ENCODE assay signal across 8 cellular contexts in genomic region chr7:108613147-108613948, GRCh38. TPM values are rescaled to one million over a fixed set of nuclear protein-coding genes. Genes with fewer than 3 reads are reported as not detected.
DNase-seq lines count a peak whose midpoint lies in the region; ATAC-seq and TF ChIP-seq lines count a peak whose summit lies in the region.

No MANE protein-coding gene starts in this region.

- H3K9me3 ChIP-seq in T-helper 17 cell (ENCODE audit: control insufficient read depth, low read length, poor library complexity, severe bottlenecking) = no peaks in the 10 kb centered on the region

- no peak for DNase-seq in activated naive CD8-positive, alpha-beta T cell treated with anti-CD3 and anti-CD28 coated beads, Interleukin-2, amount 50 U/mL, for 24 hours
- no peak for DNase-seq in activated naive CD8-positive, alpha-beta T cell treated with anti-CD3 and anti-CD28 coated beads for 36 hours
- DNase-seq in HEK293T (ENCODE audit: extremely low spot score) (peak; percentile 22), NCI-H1092 treated with DMSO at 0.1 percent for 48 hours (lab: John Stamatoyannopoulos, UW) (peak; percentile 76), T-helper 17 cell (no peak), glomerular visceral epithelial cell (ENCODE audit: extremely low spot score) (peak; percentile 47)
- DNase-seq in stimulated activated naive B cell treated with anti-CD40 and anti-IgM and Interleukin-4, amounts not matched to agents 10 μg/mL and 1 μg/mL and 100 μg/mL, for 72 hours = no peak

- H3K9me3 Mint-ChIP-seq in activated naive CD8-positive, alpha-beta T cell treated with anti-CD3 and anti-CD28 coated beads, Interleukin-2, amount 50 U/mL, for 24 hours = no peaks in the 10 kb centered on the region
- H3K9me3 Mint-ChIP-seq in activated naive CD8-positive, alpha-beta T cell treated with anti-CD3 and anti-CD28 coated beads for 36 hours = no peaks in the 10 kb centered on the region
- H3K9me3 Mint-ChIP-seq in stimulated activated naive B cell treated with anti-CD40 and anti-IgM and Interleukin-4, amounts not matched to agents 10 μg/mL and 1 μg/mL and 100 μg/mL, for 72 hours = no peaks in the 10 kb centered on the region
- no peaks in the 10 kb centered on the region for H3K9me3 Mint-ChIP-seq in activated T-helper 17 cell treated with anti-CD3 and anti-CD28 coated beads, Interleukin-2, amount 50 U/mL, for 72 hours

- H3K27ac Mint-ChIP-seq in activated naive CD8-positive, alpha-beta T cell treated with anti-CD3 and anti-CD28 coated beads, Interleukin-2, amount 50 U/mL, for 24 hours = no peak overlapping the region
- H3K27ac Mint-ChIP-seq in activated naive CD8-positive, alpha-beta T cell treated with anti-CD3 and anti-CD28 coated beads for 36 hours = no peak overlapping the region
- no peak overlapping the region for H3K27ac Mint-ChIP-seq in T-helper 17 cell
- H3K27ac Mint-ChIP-seq in stimulated activated naive B cell treated with anti-CD40 and anti-IgM and Interleukin-4, amounts not matched to agents 10 μg/mL and 1 μg/mL and 100 μg/mL, for 72 hours = no peak overlapping the region
- no peak overlapping the region for H3K27ac Mint-ChIP-seq in activated T-helper 17 cell treated with anti-CD3 and anti-CD28 coated beads, Interleukin-2, amount 50 U/mL, for 72 hours

- H3K4me1 Mint-ChIP-seq in activated naive CD8-positive, alpha-beta T cell treated with anti-CD3 and anti-CD28 coated beads, Interleukin-2, amount 50 U/mL, for 24 hours = no peaks in the 10 kb centered on the region
- peaks cover 1% of the 10 kb centered on the region for H3K4me1 Mint-ChIP-seq in activated naive CD8-positive, alpha-beta T cell treated with anti-CD3 and anti-CD28 coated beads for 36 hours
- no peaks in the 10 kb centered on the region for H3K4me1 Mint-ChIP-seq in T-helper 17 cell
- H3K4me1 Mint-ChIP-seq in stimulated activated naive B cell treated with anti-CD40 and anti-IgM and Interleukin-4, amounts not matched to agents 10 μg/mL and 1 μg/mL and 100 μg/mL, for 72 hours = no peaks in the 10 kb centered on the region
- no peaks in the 10 kb centered on the region for H3K4me1 Mint-ChIP-seq in activated T-helper 17 cell treated with anti-CD3 and anti-CD28 coated beads, Interleukin-2, amount 50 U/mL, for 72 hours

- H3K4me3 Mint-ChIP-seq in activated naive CD8-positive, alpha-beta T cell treated with anti-CD3 and anti-CD28 coated beads, Interleukin-2, amount 50 U/mL, for 24 hours = no peak overlapping the region
- no peak overlapping the region for H3K4me3 Mint-ChIP-seq in activated naive CD8-positive, alpha-beta T cell treated with anti-CD3 and anti-CD28 coated beads for 36 hours
- no peak overlapping the region for H3K4me3 Mint-ChIP-seq in T-helper 17 cell
- H3K4me3 Mint-ChIP-seq in stimulated activated naive B cell treated with anti-CD40 and anti-IgM and Interleukin-4, amounts not matched to agents 10 μg/mL and 1 μg/mL and 100 μg/mL, for 72 hours = no peak overlapping the region
- H3K4me3 Mint-ChIP-seq in activated T-helper 17 cell treated with anti-CD3 and anti-CD28 coated beads, Interleukin-2, amount 50 U/mL, for 72 hours = no peak overlapping the region

- CTCF ChIA-PET in HEK293T (lab: Yijun Ruan, JAX) = no interaction called here

- H3K36me3 Mint-ChIP-seq in activated naive CD8-positive, alpha-beta T cell treated with anti-CD3 and anti-CD28 coated beads, Interleukin-2, amount 50 U/mL, for 24 hours (ENCODE audit: low read depth) = no peaks in the 10 kb centered on the region
- H3K36me3 Mint-ChIP-seq in activated naive CD8-positive, alpha-beta T cell treated with anti-CD3 and anti-CD28 coated beads for 36 hours = no peaks in the 10 kb centered on the region
- no peaks in the 10 kb centered on the region for H3K36me3 Mint-ChIP-seq in T-helper 17 cell (ENCODE audit: low read depth)
- H3K36me3 Mint-ChIP-seq in stimulated activated naive B cell treated with anti-CD40 and anti-IgM and Interleukin-4, amounts not matched to agents 10 μg/mL and 1 μg/mL and 100 μg/mL, for 72 hours = no peaks in the 10 kb centered on the region
- no peaks in the 10 kb centered on the region for H3K36me3 Mint-ChIP-seq in activated T-helper 17 cell treated with anti-CD3 and anti-CD28 coated beads, Interleukin-2, amount 50 U/mL, for 72 hours (ENCODE audit: low read depth)

- no peaks in the 10 kb centered on the region for H3K27me3 Mint-ChIP-seq in activated naive CD8-positive, alpha-beta T cell treated with anti-CD3 and anti-CD28 coated beads, Interleukin-2, amount 50 U/mL, for 24 hours
- H3K27me3 Mint-ChIP-seq in activated naive CD8-positive, alpha-beta T cell treated with anti-CD3 and anti-CD28 coated beads for 36 hours = peaks cover 3% of the 10 kb centered on the region
- peaks cover 8% of the 10 kb centered on the region for H3K27me3 Mint-ChIP-seq in T-helper 17 cell
- H3K27me3 Mint-ChIP-seq in stimulated activated naive B cell treated with anti-CD40 and anti-IgM and Interleukin-4, amounts not matched to agents 10 μg/mL and 1 μg/mL and 100 μg/mL, for 72 hours = peaks cover 5 to 10% of the 10 kb centered on the region in 2 donors
- H3K27me3 Mint-ChIP-seq in activated T-helper 17 cell treated with anti-CD3 and anti-CD28 coated beads, Interleukin-2, amount 50 U/mL, for 72 hours = peaks cover 7% of the 10 kb centered on the region

- POLR2A ChIA-PET in HEK293T (lab: Yijun Ruan, JAX) = no interaction called here

- peak; percentile 40 for ATAC-seq in activated naive CD8-positive, alpha-beta T cell treated with anti-CD3 and anti-CD28 coated beads, Interleukin-2, amount 50 U/mL, for 24 hours
- peak; percentile 47 for ATAC-seq in T-helper 17 cell
- peak; percentile 52 to 68 for ATAC-seq in stimulated activated naive B cell treated with anti-CD40 and anti-IgM and Interleukin-4, amounts not matched to agents 10 μg/mL and 1 μg/mL and 100 μg/mL, for 72 hours (replicated peaks)
- ATAC-seq in activated T-helper 17 cell treated with anti-CD3 and anti-CD28 coated beads, Interleukin-2, amount 50 U/mL, for 72 hours (replicated peaks) = no peak

TF ChIP-seq in HEK293T, 16 proteins besides CTCF, POLR2A, EP300 and RAD21:
- TF ChIP-seq FOXM1 (IDR thresholded peaks at IDR 0.05; ENCODE audit: borderline replicate concordance) (no peak), FOXA1 (IDR thresholded peaks at IDR 0.05) (no peak), SUZ12 (IDR thresholded peaks at IDR 0.05) (no peak), ZNF384 (IDR thresholded peaks at IDR 0.05) (no peak), ARNT (IDR thresholded peaks at IDR 0.05) (no peak), BHLHE40 (IDR thresholded peaks at IDR 0.05; ENCODE audit: borderline replicate concordance) (no peak), TARDBP (IDR thresholded peaks at IDR 0.05) (no peak), ELF4 (IDR thresholded peaks at IDR 0.05) (no peak), LEF1 (IDR thresholded peaks at IDR 0.05; ENCODE audit: borderline replicate concordance) (no peak), NFRKB (IDR thresholded peaks at IDR 0.05) (no peak), CTBP1 (IDR thresholded peaks at IDR 0.05; ENCODE audit: borderline replicate concordance) (no peak), HDGF (IDR thresholded peaks at IDR 0.05; ENCODE audit: borderline replicate concordance) (no peak), FOXK2 (IDR thresholded peaks at IDR 0.05) (no peak), SP1 (IDR thresholded peaks at IDR 0.05) (no peak), L3MBTL2 (conservative IDR thresholded peaks at IDR 0.05) (no peak)
- TF ChIP-seq, protein P1, sequence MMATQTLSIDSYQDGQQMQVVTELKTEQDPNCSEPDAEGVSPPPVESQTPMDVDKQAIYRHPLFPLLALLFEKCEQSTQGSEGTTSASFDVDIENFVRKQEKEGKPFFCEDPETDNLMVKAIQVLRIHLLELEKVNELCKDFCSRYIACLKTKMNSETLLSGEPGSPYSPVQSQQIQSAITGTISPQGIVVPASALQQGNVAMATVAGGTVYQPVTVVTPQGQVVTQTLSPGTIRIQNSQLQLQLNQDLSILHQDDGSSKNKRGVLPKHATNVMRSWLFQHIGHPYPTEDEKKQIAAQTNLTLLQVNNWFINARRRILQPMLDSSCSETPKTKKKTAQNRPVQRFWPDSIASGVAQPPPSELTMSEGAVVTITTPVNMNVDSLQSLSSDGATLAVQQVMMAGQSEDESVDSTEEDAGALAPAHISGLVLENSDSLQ (IDR thresholded peaks at IDR 0.05) = no peak
TF ChIP-seq in HEK293T: peak in this region for 0.

RNA-seq across cellular contexts. Expression of gene DNAJB9, which starts 43.7 kb away (rescaled TPM):
- total RNA-seq in activated naive CD8-positive, alpha-beta T cell treated with anti-CD3 and anti-CD28 coated beads for 36 hours = 1 to 10 TPM; 7.9 TPM
- total RNA-seq in T-helper 17 cell = 10 to 100 TPM; 54.3 to 58.3 TPM
- total RNA-seq in activated T-helper 17 cell treated with anti-CD3 and anti-CD28 coated beads, Interleukin-2, amount 50 U/mL, for 72 hours = 10 to 100 TPM; 10.1 to 17.4 TPM

RNA-seq across cellular contexts. Expression of gene THAP5, which starts 43.8 kb away (rescaled TPM):
- 10 to 100 TPM; 34.9 to 37.0 TPM for total RNA-seq in activated naive CD8-positive, alpha-beta T cell treated with anti-CD3 and anti-CD28 coated beads for 36 hours
- total RNA-seq in T-helper 17 cell = 10 to 100 TPM; 16.8 to 18.1 TPM
- 10 to 100 TPM; 31.1 to 34.8 TPM for total RNA-seq in activated T-helper 17 cell treated with anti-CD3 and anti-CD28 coated beads, Interleukin-2, amount 50 U/mL, for 72 hours

Comparison
In these comparisons a context has a peak if more than half of its experiments do, and no peak if none do; other contexts are left out.
1. DNase-seq: peak in HEK293T (single experiment), NCI-H1092 treated with DMSO at 0.1 percent for 48 hours (single experiment) and glomerular visceral epithelial cell (single experiment); none in activated naive CD8-positive, alpha-beta T cell treated with anti-CD3 and anti-CD28 coated beads, Interleukin-2, amount 50 U/mL, for 24 hours (single experiment), activated naive CD8-positive, alpha-beta T cell treated with anti-CD3 and anti-CD28 coated beads for 36 hours (single experiment), T-helper 17 cell (0 of 3) and stimulated activated naive B cell treated with anti-CD40 and anti-IgM and Interleukin-4, amounts not matched to agents 10 μg/mL and 1 μg/mL and 100 μg/mL, for 72 hours (single experiment).